Comparison of ENCODE assay signal across 13 cellular contexts in the genomic region with DNA sequence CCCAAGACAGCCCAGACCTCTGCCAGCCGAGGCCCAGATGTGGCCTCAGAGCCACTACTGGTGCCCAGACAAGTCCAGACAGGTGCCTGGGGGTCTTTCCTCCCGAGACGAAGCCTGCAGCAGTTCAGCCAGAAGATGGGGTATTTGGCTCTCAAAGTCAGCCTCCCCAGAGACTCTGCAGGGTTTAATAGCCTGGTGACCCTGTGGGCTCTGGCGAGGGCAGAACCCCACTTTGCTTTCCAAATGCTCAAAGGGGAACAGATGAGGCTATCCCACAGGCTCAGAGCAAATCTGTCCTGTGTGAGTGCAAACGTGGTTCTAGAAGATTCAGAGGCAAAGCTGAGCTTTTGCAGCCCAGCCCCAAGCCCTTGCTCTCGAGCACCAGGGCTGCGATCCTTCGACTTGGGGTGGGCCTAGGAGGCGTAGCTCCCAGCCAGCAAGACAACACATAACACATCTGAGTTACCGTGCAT.
A peak's percentile ranks its signal among the peaks of the same experiment; 100 is the strongest.
DNase-seq lines count a peak whose midpoint lies in the region; ATAC-seq and TF ChIP-seq lines count a peak whose summit lies in the region.
"Had no signal": no experiment of that assay in that cellular context is flagged by ENCODE, and none has a peak within 500 bp of the region (broad histone marks: within the 10 kb centered on the region; RNA-seq: fewer than 3 reads in every experiment).

No MANE protein-coding gene starts in this region.

- CTCF ChIA-PET in MCF 10A (lab: Yijun Ruan, JAX), result interaction anchor here (0.7 to 3.2 kb wide), 3 partner anchors 214 to 384 kb away, joined by 3 to 8 read pairs (median 7); no protein-coding TSS in a partner anchor
- CTCF ChIA-PET in naive thymus-derived CD4-positive, alpha-beta T cell (lab: Charles Lee), result interaction anchor here (1.0 to 3.7 kb wide), 2 partner anchors 20 to 28 kb away, joined by 3 to 17 read pairs; no protein-coding TSS in a partner anchor

- BruUV-seq in MCF 10A (replicated peaks; lab: Mats Ljungman, UMichigan), result no TSS peak

- H3K9me3 Mint-ChIP-seq in MCF 10A (ENCODE audit: unreplicated experiment) (no peaks in the 10 kb centered on the region), type B pancreatic cell (no peaks in the 10 kb centered on the region)
- no peaks in the 10 kb centered on the region for H3K9me3 Mint-ChIP-seq in naive thymus-derived CD4-positive, alpha-beta T cell
- H3K9me3 Mint-ChIP-seq in activated T-helper 1 cell treated with anti-CD3 and anti-CD28 coated beads, Interleukin-12 subunit alpha, Interleukin-12 subunit beta, Interleukin-2, Interleukin-4 antibody, amounts not matched to agents 30 ng/mL and 10 ng/mL and 1 ng/mL, durations not matched to agents 14 hours and 24 hours and 36 hours, result no peaks in the 10 kb centered on the region
- H3K9me3 Mint-ChIP-seq: mesothelial cell of epicardium; T-helper 2 cell treated with Interferon-gamma antibody and Interleukin-4, amounts not matched to agents 5 μg/mL and 100 μg/mL, for 36 hours had no signal

- H3K27ac ChIP-seq in cardiac muscle cell, result peak overlapping the region; percentile 59
- peak overlapping the region; percentile 46 for H3K27ac ChIP-seq in naive thymus-derived CD4-positive, alpha-beta T cell (ENCODE audit: low read depth, low read length)

- TF ChIP-seq CTCF in cardiac muscle cell (IDR thresholded peaks at IDR 0.05; ENCODE audit: low read depth, low read length) (no peak), MCF 10A (IDR thresholded peaks at IDR 0.05; ENCODE audit: unreplicated experiment) (no peak), type B pancreatic cell (conservative IDR thresholded peaks at IDR 0.05) (no peak)

- H3K4me3 Mint-ChIP-seq in MCF 10A (ENCODE audit: unreplicated experiment) (peak overlapping the region; percentile 16), type B pancreatic cell (peak overlapping the region; percentile 86)
- peak overlapping the region in 7 of 10 donors; percentile 17 to 88 (median 62) for H3K4me3 Mint-ChIP-seq in naive thymus-derived CD4-positive, alpha-beta T cell
- H3K4me3 Mint-ChIP-seq in activated T-helper 1 cell treated with anti-CD3 and anti-CD28 coated beads, Interleukin-12 subunit alpha, Interleukin-12 subunit beta, Interleukin-2, Interleukin-4 antibody, amounts not matched to agents 30 ng/mL and 10 ng/mL and 1 ng/mL, durations not matched to agents 14 hours and 24 hours and 36 hours, result no peak overlapping the region
- H3K4me3 Mint-ChIP-seq: mesothelial cell of epicardium; T-helper 2 cell treated with Interferon-gamma antibody and Interleukin-4, amounts not matched to agents 5 μg/mL and 100 μg/mL, for 36 hours had no signal

- peaks cover 18% of the 10 kb centered on the region for H3K4me1 ChIP-seq in cardiac muscle cell (ENCODE audit: low read depth)
- peaks cover 4 to 51% of the 10 kb centered on the region in 2 donors for H3K4me1 ChIP-seq in naive thymus-derived CD4-positive, alpha-beta T cell (ENCODE audit: control insufficient read depth in 2 of 2, insufficient read depth in 2 of 2, low read length in 2 of 2)

- H3K27me3 ChIP-seq in cardiac muscle cell, result no peaks in the 10 kb centered on the region
- H3K27me3 ChIP-seq in naive thymus-derived CD4-positive, alpha-beta T cell (ENCODE audit: control insufficient read depth in 2 of 2, insufficient read depth in 2 of 2, low read length in 2 of 2), result no peaks in the 10 kb centered on the region

- H3K9me3 ChIP-seq in cardiac muscle cell (ENCODE audit: low read depth), result no peaks in the 10 kb centered on the region
- H3K9me3 ChIP-seq in naive thymus-derived CD4-positive, alpha-beta T cell (ENCODE audit: control insufficient read depth in 2 of 3, low read length in 3 of 3), result no peaks in the 10 kb centered on the region

- intact Hi-C loops in cardiac septum (cut with DNase I) (loop anchor here (5.0 to 10.0 kb wide), 2 partner anchors 40 to 98 kb away; no protein-coding TSS in a partner anchor), MCF 10A (cut with micrococcal nuclease) (no loop called here)
- intact Hi-C loops in naive thymus-derived CD4-positive, alpha-beta T cell (cut with micrococcal nuclease), result loop anchor here (5.0 to 10.0 kb wide), 4 partner anchors 48 to 390 kb away; a partner anchor contains a TSS
- intact Hi-C loops in activated T-helper 1 cell treated with anti-CD3 and anti-CD28 coated beads, Interleukin-12 subunit alpha, Interleukin-12 subunit beta, Interleukin-2, Interleukin-4 antibody, amounts not matched to agents 30 ng/mL and 10 ng/mL and 1 ng/mL, durations not matched to agents 14 hours and 24 hours and 36 hours (cut with micrococcal nuclease), result no loop called here

- no peak for DNase-seq in cardiac muscle cell (ENCODE audit: low read depth in 1 of 2, low spot score in 1 of 2)
- DNase-seq in cardiac septum (ENCODE audit: low spot score), result no peak
- DNase-seq in MCF 10A (ENCODE audit: unreplicated experiment), result no peak
- DNase-seq in naive thymus-derived CD4-positive, alpha-beta T cell, result no peak
- no peak for DNase-seq in type B pancreatic cell (ENCODE audit: extremely low spot score, unreplicated experiment)
- no peak for DNase-seq in activated T-helper 1 cell treated with anti-CD3 and anti-CD28 coated beads, Interleukin-12 subunit alpha, Interleukin-12 subunit beta, Interleukin-2, Interleukin-4 antibody, amounts not matched to agents 30 ng/mL and 10 ng/mL and 1 ng/mL, durations not matched to agents 14 hours and 24 hours and 36 hours (ENCODE audit: low spot score)
- DNase-seq: activated CD8-positive, alpha-beta memory T cell treated with anti-CD3 and anti-CD28 coated beads, Interleukin-2, amount 50 U/mL, for 48 hours; DMS79 treated with DMSO at 0.1 percent for 48 hours; NCI-H1092 had no signal

- no peaks in the 10 kb centered on the region for H3K36me3 ChIP-seq in cardiac muscle cell
- peaks cover 0 to 4% (median 0%) of the 10 kb centered on the region in 3 experiments for H3K36me3 ChIP-seq in naive thymus-derived CD4-positive, alpha-beta T cell (ENCODE audit: control insufficient read depth in 2 of 3, insufficient read depth in 3 of 3, low read length in 3 of 3)

- ATAC-seq in naive thymus-derived CD4-positive, alpha-beta T cell, result no peak
- no peak for ATAC-seq in GM18868 (IDR thresholded peaks at IDR 0.05; ENCODE audit: unreplicated experiment)
- no peak for ATAC-seq in GM18858 (IDR thresholded peaks at IDR 0.05; ENCODE audit: unreplicated experiment)

- H3K36me3 Mint-ChIP-seq in MCF 10A (ENCODE audit: insufficient read depth, unreplicated experiment), result peaks cover 27% of the 10 kb centered on the region
- H3K36me3 Mint-ChIP-seq in naive thymus-derived CD4-positive, alpha-beta T cell, result peaks cover 0 to 1% (median 0%) of the 10 kb centered on the region in 5 donors
- H3K36me3 Mint-ChIP-seq in type B pancreatic cell, result peaks cover 4% of the 10 kb centered on the region
- H3K36me3 Mint-ChIP-seq in activated T-helper 1 cell treated with anti-CD3 and anti-CD28 coated beads, Interleukin-12 subunit alpha, Interleukin-12 subunit beta, Interleukin-2, Interleukin-4 antibody, amounts not matched to agents 30 ng/mL and 10 ng/mL and 1 ng/mL, durations not matched to agents 14 hours and 24 hours and 36 hours (ENCODE audit: low read depth), result no peaks in the 10 kb centered on the region
- H3K36me3 Mint-ChIP-seq: mesothelial cell of epicardium had no signal

- H3K27me3 Mint-ChIP-seq in MCF 10A (ENCODE audit: insufficient read depth, unreplicated experiment) (no peaks in the 10 kb centered on the region), type B pancreatic cell (peaks cover 34% of the 10 kb centered on the region)
- peaks cover 0 to 29% (median 0%) of the 10 kb centered on the region in 5 donors for H3K27me3 Mint-ChIP-seq in naive thymus-derived CD4-positive, alpha-beta T cell
- peaks cover 25% of the 10 kb centered on the region for H3K27me3 Mint-ChIP-seq in activated T-helper 1 cell treated with anti-CD3 and anti-CD28 coated beads, Interleukin-12 subunit alpha, Interleukin-12 subunit beta, Interleukin-2, Interleukin-4 antibody, amounts not matched to agents 30 ng/mL and 10 ng/mL and 1 ng/mL, durations not matched to agents 14 hours and 24 hours and 36 hours (ENCODE audit: insufficient read depth)

- POLR2A ChIA-PET in MCF 10A (lab: Yijun Ruan, JAX), result interaction anchor here (0.7 to 3.4 kb wide), 5 partner anchors 14 to 220 kb away, joined by 3 to 19 read pairs (median 4); no protein-coding TSS in a partner anchor
- POLR2A ChIA-PET in naive thymus-derived CD4-positive, alpha-beta T cell (lab: Charles Lee), result interaction anchor here (1.1 to 1.3 kb wide), 3 partner anchors 12 to 221 kb away, joined by 3 to 4 read pairs (median 3); no protein-coding TSS in a partner anchor

- H3K27ac Mint-ChIP-seq in MCF 10A (ENCODE audit: low read depth, unreplicated experiment), result peak overlapping the region; percentile 94
- peak overlapping the region in 8 of 9 donors; percentile 54 to 97 (median 92) for H3K27ac Mint-ChIP-seq in naive thymus-derived CD4-positive, alpha-beta T cell
- H3K27ac Mint-ChIP-seq in type B pancreatic cell, result peak overlapping the region; percentile 46
- no peak overlapping the region for H3K27ac Mint-ChIP-seq in activated T-helper 1 cell treated with anti-CD3 and anti-CD28 coated beads, Interleukin-12 subunit alpha, Interleukin-12 subunit beta, Interleukin-2, Interleukin-4 antibody, amounts not matched to agents 30 ng/mL and 10 ng/mL and 1 ng/mL, durations not matched to agents 14 hours and 24 hours and 36 hours
- H3K27ac Mint-ChIP-seq: mesothelial cell of epicardium; T-helper 2 cell treated with Interferon-gamma antibody and Interleukin-4, amounts not matched to agents 5 μg/mL and 100 μg/mL, for 36 hours had no signal

- peaks cover 57% of the 10 kb centered on the region for H3K4me1 Mint-ChIP-seq in MCF 10A (ENCODE audit: insufficient read depth, unreplicated experiment)
- H3K4me1 Mint-ChIP-seq in naive thymus-derived CD4-positive, alpha-beta T cell, result peaks cover 14 to 67% (median 60%) of the 10 kb centered on the region in 7 donors
- peaks cover 45% of the 10 kb centered on the region for H3K4me1 Mint-ChIP-seq in type B pancreatic cell (ENCODE audit: unreplicated experiment)
- peaks cover 17% of the 10 kb centered on the region for H3K4me1 Mint-ChIP-seq in activated T-helper 1 cell treated with anti-CD3 and anti-CD28 coated beads, Interleukin-12 subunit alpha, Interleukin-12 subunit beta, Interleukin-2, Interleukin-4 antibody, amounts not matched to agents 30 ng/mL and 10 ng/mL and 1 ng/mL, durations not matched to agents 14 hours and 24 hours and 36 hours (ENCODE audit: low read depth)

- no peak overlapping the region for H3K4me3 ChIP-seq in cardiac muscle cell
- H3K4me3 ChIP-seq in naive thymus-derived CD4-positive, alpha-beta T cell (ENCODE audit: low read length), result no peak overlapping the region

Comparison
In these comparisons a context has a peak if more than half of its experiments do, and no peak if none do; other contexts are left out.
1. intact Hi-C loops: an anchor here in cardiac septum (5.0 to 10.0 kb wide) and naive thymus-derived CD4-positive, alpha-beta T cell (5.0 to 10.0 kb wide); none called in MCF 10A and activated T-helper 1 cell treated with anti-CD3 and anti-CD28 coated beads, Interleukin-12 subunit alpha, Interleukin-12 subunit beta, Interleukin-2, Interleukin-4 antibody, amounts not matched to agents 30 ng/mL and 10 ng/mL and 1 ng/mL, durations not matched to agents 14 hours and 24 hours and 36 hours.